Comparison of ENCODE assay signal across 22 cellular contexts in the genomic region with DNA sequence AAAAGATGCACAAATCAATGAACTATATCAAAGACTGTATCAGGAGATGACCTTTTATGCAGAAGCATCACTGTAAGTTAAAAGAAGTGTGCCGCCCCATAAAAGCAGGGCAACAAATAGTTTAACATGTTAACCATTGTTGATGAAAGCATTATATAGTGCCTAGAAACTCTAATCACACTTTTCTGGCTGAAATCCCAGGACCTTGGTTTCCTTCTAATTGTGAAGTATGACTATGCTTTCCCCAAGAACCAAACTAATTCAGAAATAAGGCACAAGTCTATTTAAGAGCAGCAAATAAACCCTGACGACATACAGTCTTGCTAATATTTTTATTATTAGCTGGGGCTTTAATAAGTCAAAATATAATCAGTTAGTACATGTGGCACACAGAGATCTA. TPM values are rescaled to one million over a fixed set of nuclear protein-coding genes. Genes with fewer than 3 reads are reported as not detected.
A peak's percentile ranks its signal among the peaks of the same experiment; 100 is the strongest.
DNase-seq lines count a peak whose midpoint lies in the region; ATAC-seq, FAIRE-seq and TF ChIP-seq lines count a peak whose summit lies in the region.
"Had no signal": no experiment of that assay in that cellular context is flagged by ENCODE, and none has a peak within 500 bp of the region (broad histone marks: within the 10 kb centered on the region; RNA-seq: fewer than 3 reads in every experiment).

No MANE protein-coding gene starts in this region.

- no peak for DNase-seq in D721Med (ENCODE audit: insufficient read length, low spot score)
- DNase-seq in adipocyte (ENCODE audit: low read depth): peak; percentile 54
- DNase-seq in fibroblast of gingiva (ENCODE audit: low read depth): peak; percentile 12
- DNase-seq in upper lobe of right lung: no peak
- no peak for DNase-seq in stomach
- DNase-seq in H7: no peak
- DNase-seq in DMS 273 (lab: John Stamatoyannopoulos, UW; ENCODE audit: unreplicated experiment): no peak
- DNase-seq: Caco-2, MM.1S, NCI-H1105, NCI-H187, NCI-H446, NCI-H82 had no signal

- ATAC-seq in upper lobe of right lung: no peak
- ATAC-seq: GM12878, HepG2, Panc1, Right ventricle myocardium inferior had no signal

- H3K4me1 ChIP-seq in adipocyte (ENCODE audit: control insufficient read depth, insufficient read depth, low read length) (peaks cover 61% of the 10 kb centered on the region), rectal smooth muscle tissue (ENCODE audit: control insufficient read depth, insufficient read depth, low read length) (peaks cover 41% of the 10 kb centered on the region), upper lobe of right lung (peaks cover 6% of the 10 kb centered on the region), stomach (peaks cover 0 to 45% (median 15%) of the 10 kb centered on the region in 4 donors)

- H3K36me3 ChIP-seq in adipocyte (ENCODE audit: control insufficient read depth, insufficient read depth, low read length, severe bottlenecking): peaks cover 1% of the 10 kb centered on the region
- no peaks in the 10 kb centered on the region for H3K36me3 ChIP-seq in rectal smooth muscle tissue (ENCODE audit: control insufficient read depth, insufficient read depth, low read length)
- H3K36me3 ChIP-seq in upper lobe of right lung: peaks cover 9% of the 10 kb centered on the region
- H3K36me3 ChIP-seq in stomach: peaks cover 7 to 36% (median 23%) of the 10 kb centered on the region in 4 donors
- H3K36me3 ChIP-seq in H7 (replicated peaks; ENCODE audit: control insufficient read depth, insufficient read depth, low read length): peaks cover 31% of the 10 kb centered on the region

- peak; percentile 69 for FAIRE-seq in D721Med (lab: Jason Lieb, UNC)
- FAIRE-seq: A204.1, GM12878, GM19239, HepG2 had no signal

- H3K27me3 ChIP-seq in adipocyte (replicated peaks; ENCODE audit: control insufficient read depth, insufficient read depth, low read length) (no peaks in the 10 kb centered on the region), rectal smooth muscle tissue (ENCODE audit: control insufficient read depth, insufficient read depth, low read length) (no peaks in the 10 kb centered on the region), upper lobe of right lung (no peaks in the 10 kb centered on the region), stomach (no peaks in the 10 kb centered on the region), H7 (ENCODE audit: control insufficient read depth, insufficient read depth, low read length) (no peaks in the 10 kb centered on the region)

- H3K9me3 ChIP-seq in adipocyte (ENCODE audit: control insufficient read depth, low read length) (no peaks in the 10 kb centered on the region), upper lobe of right lung (no peaks in the 10 kb centered on the region), stomach (no peaks in the 10 kb centered on the region)
- H3K9me3 ChIP-seq: Caco-2 had no signal

- intact Hi-C loops in upper lobe of right lung (cut with DNase I): no loop called here
- intact Hi-C loops in stomach (cut with DNase I; ENCODE audit: low total_unique reads): no loop called here

- no peak for TF ChIP-seq POLR2A in stomach (IDR thresholded peaks at IDR 0.05)

- no peak for TF ChIP-seq EP300 in stomach (IDR thresholded peaks at IDR 0.05)

- H3K9ac ChIP-seq in adipocyte (ENCODE audit: low read length) (no peak overlapping the region), rectal smooth muscle tissue (ENCODE audit: low read length) (no peak overlapping the region)

- WGBS in stomach, 5 donors: 31 to 67% (median 46%) methylated on average over 2 of the region's 2 CpGs

- H3K27ac ChIP-seq in rectal smooth muscle tissue (ENCODE audit: low read depth, low read length): peak overlapping the region; percentile 90
- H3K27ac ChIP-seq in upper lobe of right lung: no peak overlapping the region
- H3K27ac ChIP-seq in stomach: peak overlapping the region in 1 of 5 donors; percentile 47
- H3K27ac ChIP-seq: C4-2B had no signal

- H3K4me3 ChIP-seq in adipocyte (ENCODE audit: low read length): no peak overlapping the region
- no peak overlapping the region for H3K4me3 ChIP-seq in rectal smooth muscle tissue (ENCODE audit: low read length)
- no peak overlapping the region for H3K4me3 ChIP-seq in upper lobe of right lung
- H3K4me3 ChIP-seq in stomach: no peak overlapping the region
- H3K4me3 ChIP-seq in H7 (ENCODE audit: insufficient read depth, low read depth, low read length): no peak overlapping the region
- H3K4me3 ChIP-seq: GM12878 had no signal

- TF ChIP-seq CTCF in D721Med (IDR thresholded peaks at IDR 0.05; ENCODE audit: insufficient read depth, missing control alignments) (no peak), upper lobe of right lung (IDR thresholded peaks at IDR 0.05) (no peak), stomach (IDR thresholded peaks at IDR 0.05) (no peak)

RNA-seq across cellular contexts. Expression of gene RACGAP1, which starts 21.7 kb away (rescaled TPM):
- total RNA-seq in upper lobe of right lung (10.8 TPM), stomach (10 to 100 TPM in 4 of 5 donors, 1 to 10 TPM in 1; 9.3 to 36.7 (median 12.9) TPM)
- 10 to 100 TPM in 2 of 3 donors, 1 to 10 TPM in 1; 7.9 to 13.4 (median 11.2) TPM for polyA plus RNA-seq in stomach
- 80.6 and 85.1 TPM in 2 replicates for total RNA-seq in H7 (2014; rRNA removed; shearing (Covaris generic))

RNA-seq across cellular contexts. Expression of gene AQP6, which starts 30.8 kb away (rescaled TPM):
- total RNA-seq in upper lobe of right lung: 0.35 TPM
- total RNA-seq in stomach: under 1 TPM in 2 of 5 donors, not detected in 3; 0.18 to 0.45 TPM
- under 1 TPM in 1 of 3 donors, not detected in 2; 0.58 TPM for polyA plus RNA-seq in stomach
- total RNA-seq in H7 (2014; rRNA removed; shearing (Covaris generic)): not detected in 2 replicates
- total RNA-seq: Caco-2, GM12878, Right ventricle myocardium inferior had no signal
- polyA plus RNA-seq: GM12878 had no signal

RNA-seq across cellular contexts. Expression of gene AQP5, which starts 41.9 kb away (rescaled TPM):
- total RNA-seq in upper lobe of right lung (14.3 TPM), stomach (10 to 100 TPM in 1 of 5 donors, 1 to 10 TPM in 2, not detected in 2; 4.9 to 12.5 (median 6.6) TPM)
- polyA plus RNA-seq in stomach: 10 to 100 TPM in 2 of 3 donors, 1 to 10 TPM in 1; 2.9 to 54.3 (median 10.6) TPM
- total RNA-seq in H7 (2014; rRNA removed; shearing (Covaris generic)): 1.7 and 2.9 TPM in 2 replicates
- total RNA-seq: Caco-2, G401, GM12878, HepG2 had no signal
- polyA plus RNA-seq: GM12878, HepG2 had no signal

RNA-seq across cellular contexts. Expression of gene AQP2, which starts 53.1 kb away (rescaled TPM):
- total RNA-seq in upper lobe of right lung (not detected), stomach (under 1 TPM in 1 of 5 donors, not detected in 4; 0.92 TPM)
- not detected for polyA plus RNA-seq in stomach
- not detected in 2 replicates for total RNA-seq in H7 (2014; rRNA removed; shearing (Covaris generic))
- total RNA-seq: Caco-2, G401, GM12878, HepG2, Right ventricle myocardium inferior had no signal
- polyA plus RNA-seq: GM12878, HepG2 had no signal

RNA-seq across cellular contexts. Expression of gene ASIC1, which starts 53.8 kb away (rescaled TPM):
- total RNA-seq in upper lobe of right lung: 0.35 TPM
- total RNA-seq in stomach: 1 to 10 TPM in 2 of 5 donors, under 1 TPM in 2, not detected in 1; 0.45 to 3.5 (median 1.3) TPM
- polyA plus RNA-seq in stomach: 1 to 10 TPM in 2 of 3 donors, under 1 TPM in 1; 0.92 to 2.6 (median 1.2) TPM
- total RNA-seq in H7 (2014; rRNA removed; shearing (Covaris generic)): 0.81 and 1.2 TPM in 2 replicates

Comparison
In these comparisons a context has a peak if more than half of its experiments do, and no peak if none do; other contexts are left out.
1. DNase-seq: peak in adipocyte (single experiment) and fibroblast of gingiva (single experiment); none in D721Med (single experiment), upper lobe of right lung (single experiment), stomach (single experiment), H7 (single experiment) and DMS 273 (single experiment).